Comparison of ENCODE assay signal across 9 cellular contexts in genomic region chr12:57474862-57475261, GRCh38. TPM values are rescaled to one million over a fixed set of nuclear protein-coding genes. Genes with fewer than 3 reads are reported as not detected.
DNase-seq lines count a peak whose midpoint lies in the region; TF ChIP-seq lines count a peak whose summit lies in the region.
"Had no signal": no experiment of that assay in that cellular context is flagged by ENCODE, and none has a peak within 500 bp of the region (broad histone marks: within the 10 kb centered on the region; RNA-seq: fewer than 3 reads in every experiment).

No MANE protein-coding gene starts in this region.

- H3K4me3 ChIP-seq in ectodermal cell (ENCODE audit: insufficient read depth, low read depth, low read length) (peak overlapping the region; percentile 24), suprapubic skin (peak overlapping the region; percentile 51)

- 69 to 73% methylated on average over 7 of the region's 7 CpGs for WGBS in ectodermal cell, 2 experiments
- 43% methylated on average over 7 of the region's 7 CpGs for WGBS in suprapubic skin

- TF ChIP-seq POLR2A in suprapubic skin (IDR thresholded peaks at IDR 0.05): no peak

- H3K27me3 Mint-ChIP-seq in activated naive CD4-positive, alpha-beta T cell treated with anti-CD3 and anti-CD28 coated beads, Interleukin-2, amount 50 U/mL, for 24 hours: no peaks in the 10 kb centered on the region

- DNase-seq in activated naive CD4-positive, alpha-beta T cell treated with anti-CD3 and anti-CD28 coated beads, Interleukin-2, amount 50 U/mL, for 16 hours: no peak
- DNase-seq in suprapubic skin (ENCODE audit: low spot score in 2 of 2) (no peak), head of caudate nucleus (no peak), dedifferentiated amniotic fluid mesenchymal stem cell (ENCODE audit: extremely low spot score) (no peak)
- DNase-seq: activated CD4-positive, CD25-positive, alpha-beta regulatory T cell treated with anti-CD3 and anti-CD28 coated beads, Interleukin-2, amount 50 U/mL, for 72 hours; cortex of kidney; sigmoid colon had no signal

- H3K27me3 ChIP-seq in ectodermal cell (ENCODE audit: control insufficient read depth, insufficient read depth, low read length, poor library complexity, severe bottlenecking): peaks cover 76% of the 10 kb centered on the region
- H3K27me3 ChIP-seq in suprapubic skin: peaks cover 43% of the 10 kb centered on the region

- peak overlapping the region; percentile 77 for H3K4me3 Mint-ChIP-seq in activated naive CD4-positive, alpha-beta T cell treated with anti-CD3 and anti-CD28 coated beads, Interleukin-2, amount 50 U/mL, for 24 hours

- no peak overlapping the region for H3K27ac ChIP-seq in ectodermal cell (ENCODE audit: insufficient read depth, low read depth, low read length, poor library complexity, severe bottlenecking)
- H3K27ac ChIP-seq in suprapubic skin: no peak overlapping the region
- H3K27ac ChIP-seq: sigmoid colon had no signal

- TF ChIP-seq EP300 in suprapubic skin (IDR thresholded peaks at IDR 0.05): no peak

- H3K9me3 Mint-ChIP-seq in activated naive CD4-positive, alpha-beta T cell treated with anti-CD3 and anti-CD28 coated beads, Interleukin-2, amount 50 U/mL, for 24 hours: no peaks in the 10 kb centered on the region

- H3K9me3 ChIP-seq in ectodermal cell (ENCODE audit: control insufficient read depth, low read length): no peaks in the 10 kb centered on the region
- H3K9me3 ChIP-seq in suprapubic skin: no peaks in the 10 kb centered on the region
- H3K9me3 ChIP-seq: sigmoid colon had no signal

- H3K27ac Mint-ChIP-seq in activated naive CD4-positive, alpha-beta T cell treated with anti-CD3 and anti-CD28 coated beads, Interleukin-2, amount 50 U/mL, for 24 hours: peak overlapping the region; percentile 69

- peaks cover 80% of the 10 kb centered on the region for H3K4me1 Mint-ChIP-seq in activated naive CD4-positive, alpha-beta T cell treated with anti-CD3 and anti-CD28 coated beads, Interleukin-2, amount 50 U/mL, for 24 hours

- TF ChIP-seq CTCF in suprapubic skin (IDR thresholded peaks at IDR 0.05): no peak

- intact Hi-C loops in head of caudate nucleus (cut with DNase I): no loop called here

- H3K36me3 ChIP-seq in ectodermal cell (ENCODE audit: control insufficient read depth, insufficient read depth, low read length): no peaks in the 10 kb centered on the region
- H3K36me3 ChIP-seq in suprapubic skin: peaks cover 5% of the 10 kb centered on the region
- H3K36me3 ChIP-seq: sigmoid colon had no signal

- H3K4me1 ChIP-seq in ectodermal cell (ENCODE audit: control insufficient read depth, insufficient read depth, low read length) (peaks cover 9% of the 10 kb centered on the region), suprapubic skin (peaks cover 17% of the 10 kb centered on the region)

- H3K36me3 Mint-ChIP-seq in activated naive CD4-positive, alpha-beta T cell treated with anti-CD3 and anti-CD28 coated beads, Interleukin-2, amount 50 U/mL, for 24 hours: peaks cover 12% of the 10 kb centered on the region

RNA-seq across cellular contexts. Expression of gene ARHGAP9, which starts 4.8 kb away (rescaled TPM):
- 1.0 TPM for polyA plus RNA-seq in ectodermal cell (2013, experiment 1 of 4)
- polyA plus RNA-seq in ectodermal cell (2013, experiment 2 of 4): 0.16 TPM
- 0.43 TPM for polyA plus RNA-seq in ectodermal cell (2013, experiment 3 of 4)
- polyA plus RNA-seq in ectodermal cell (2013, experiment 4 of 4): 0.77 TPM
- 1 to 10 TPM; 5.4 to 7.4 (median 5.9) TPM for total RNA-seq in suprapubic skin

RNA-seq across cellular contexts. Expression of gene MARS1, which starts 13.0 kb away (rescaled TPM):
- polyA plus RNA-seq in ectodermal cell (2013, experiment 1 of 4): 198 TPM
- 209 TPM for polyA plus RNA-seq in ectodermal cell (2013, experiment 2 of 4)
- polyA plus RNA-seq in ectodermal cell (2013, experiment 3 of 4): 148 TPM
- 163 TPM for polyA plus RNA-seq in ectodermal cell (2013, experiment 4 of 4)
- 100 to 1,000 TPM in 1 of 4 donors, 10 to 100 TPM in 3; 55.7 to 203 (median 79.7) TPM for total RNA-seq in suprapubic skin

RNA-seq across cellular contexts. Expression of gene GLI1, which starts 15.3 kb away (rescaled TPM):
- 2.5 TPM for polyA plus RNA-seq in ectodermal cell (2013, experiment 1 of 4)
- polyA plus RNA-seq in ectodermal cell (2013, experiment 2 of 4): 1.5 TPM
- 1.2 TPM for polyA plus RNA-seq in ectodermal cell (2013, experiment 3 of 4)
- 1.6 TPM for polyA plus RNA-seq in ectodermal cell (2013, experiment 4 of 4)
- total RNA-seq in suprapubic skin: 1 to 10 TPM in 2 of 4 donors, under 1 TPM in 1, not detected in 1; 0.51 to 2.9 (median 2.0) TPM

RNA-seq across cellular contexts. Expression of gene INHBE, which starts 19.8 kb away (rescaled TPM):
- polyA plus RNA-seq in ectodermal cell (2013, experiment 1 of 4): 1.9 TPM
- 2.2 TPM for polyA plus RNA-seq in ectodermal cell (2013, experiment 2 of 4)
- polyA plus RNA-seq in ectodermal cell (2013, experiment 3 of 4): 4.8 TPM
- polyA plus RNA-seq in ectodermal cell (2013, experiment 4 of 4): 1.7 TPM
- total RNA-seq in suprapubic skin: under 1 TPM in 1 of 4 donors, not detected in 3; 0.56 TPM

RNA-seq across cellular contexts. Expression of gene INHBC, which starts 40.3 kb away (rescaled TPM):
- polyA plus RNA-seq in ectodermal cell (2013, experiment 1 of 4): 0.20 TPM
- 0.12 TPM for polyA plus RNA-seq in ectodermal cell (2013, experiment 2 of 4)
- polyA plus RNA-seq in ectodermal cell (2013, experiment 3 of 4): 0.21 TPM
- polyA plus RNA-seq in ectodermal cell (2013, experiment 4 of 4): 0.20 TPM
- total RNA-seq in suprapubic skin: not detected
- total RNA-seq: sigmoid colon had no signal
- polyA plus RNA-seq: sigmoid colon had no signal
